11 cellular contexts compared by ENCODE assay signal in the genomic region with DNA sequence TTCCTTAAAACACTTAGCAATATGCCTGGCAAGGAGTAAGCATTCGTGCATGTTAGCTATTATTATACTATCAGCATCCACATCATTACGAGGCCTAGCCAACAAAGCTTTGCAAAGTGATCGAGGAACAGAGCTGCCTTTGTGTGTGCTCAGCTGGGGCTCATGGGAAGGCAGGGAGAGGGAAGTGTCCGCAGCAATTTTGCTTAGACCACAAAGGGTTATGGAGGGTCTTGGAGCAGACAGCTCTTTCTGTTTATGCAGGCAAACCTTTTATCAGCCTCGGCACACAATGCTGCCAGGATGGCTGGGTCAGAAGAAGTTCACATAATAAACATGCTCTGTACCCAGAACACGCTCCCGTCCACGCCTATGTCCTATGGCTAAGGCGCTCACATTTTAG. TPM values are rescaled to one million over a fixed set of nuclear protein-coding genes. Genes with fewer than 3 reads are reported as not detected.
A peak's percentile ranks its signal among the peaks of the same experiment; 100 is the strongest.
DNase-seq lines count a peak whose midpoint lies in the region; ATAC-seq and TF ChIP-seq lines count a peak whose summit lies in the region.
"Had no signal": no experiment of that assay in that cellular context is flagged by ENCODE, and none has a peak within 500 bp of the region (broad histone marks: within the 10 kb centered on the region; RNA-seq: fewer than 3 reads in every experiment).

No MANE protein-coding gene starts in this region.

- TF ChIP-seq CTCF in lung (IDR thresholded peaks at IDR 0.05; ENCODE audit: control extremely low read depth, extremely low read depth) (no peak), chondrocyte (IDR thresholded peaks at IDR 0.05) (no peak), natural killer cell (IDR thresholded peaks at IDR 0.05) (no peak)

- DNase-seq in RPMI7951 (ENCODE audit: low read depth) = peak; percentile 73
- DNase-seq in epidermal melanocyte (ENCODE audit: insufficient read length, low spot score) = peak; percentile 75
- DNase-seq in lung (ENCODE audit: low spot score) = no peak
- peak; percentile 86 for DNase-seq in superior temporal gyrus (ENCODE audit: extremely low spot score)
- DNase-seq in chondrocyte (ENCODE audit: low spot score) = no peak
- DNase-seq in natural killer cell = no peak
- DNase-seq in OCI-M1 (lab: John Stamatoyannopoulos, UW) = no peak
- DNase-seq in naive thymus-derived CD8-positive, alpha-beta T cell = no peak
- DNase-seq: activated CD4-positive, alpha-beta memory T cell treated with anti-CD3 and anti-CD28 coated beads, Interleukin-2, amount 10 ng/mL, durations not matched to agents 7 days and 5 days; NCI-H510A had no signal

- H3K27ac Mint-ChIP-seq in chondrocyte (ENCODE audit: unreplicated experiment) = no peak overlapping the region
- H3K27ac Mint-ChIP-seq in natural killer cell = no peak overlapping the region
- H3K27ac Mint-ChIP-seq in naive thymus-derived CD8-positive, alpha-beta T cell = no peak overlapping the region
- H3K27ac Mint-ChIP-seq: activated CD4-positive, alpha-beta memory T cell treated with anti-CD3 and anti-CD28 coated beads, Interleukin-2, amount 10 ng/mL, durations not matched to agents 7 days and 5 days; activated naive CD8-positive, alpha-beta T cell had no signal

- peaks cover 7% of the 10 kb centered on the region for H3K9me3 Mint-ChIP-seq in chondrocyte (ENCODE audit: low read depth)
- no peaks in the 10 kb centered on the region for H3K9me3 Mint-ChIP-seq in natural killer cell
- peaks cover 0 to 14% (median 5%) of the 10 kb centered on the region in 9 donors for H3K9me3 Mint-ChIP-seq in naive thymus-derived CD8-positive, alpha-beta T cell

- POLR2A ChIA-PET in naive thymus-derived CD8-positive, alpha-beta T cell (lab: Charles Lee) = no interaction called here

- no peaks in the 10 kb centered on the region for H3K36me3 Mint-ChIP-seq in chondrocyte (ENCODE audit: low read depth)
- H3K36me3 Mint-ChIP-seq in natural killer cell = no peaks in the 10 kb centered on the region
- H3K36me3 Mint-ChIP-seq in naive thymus-derived CD8-positive, alpha-beta T cell = peaks cover 0 to 15% (median 10%) of the 10 kb centered on the region in 3 donors
- H3K36me3 Mint-ChIP-seq: activated naive CD8-positive, alpha-beta T cell had no signal

- H3K27me3 Mint-ChIP-seq in chondrocyte (ENCODE audit: low read depth) (no peaks in the 10 kb centered on the region), natural killer cell (ENCODE audit: low read depth in 2 of 2) (peaks cover 18 to 32% of the 10 kb centered on the region in 2 donors)
- peaks cover 9 to 47% (median 22%) of the 10 kb centered on the region in 5 donors for H3K27me3 Mint-ChIP-seq in naive thymus-derived CD8-positive, alpha-beta T cell

- no peaks in the 10 kb centered on the region for H3K27me3 ChIP-seq in lung (ENCODE audit: control insufficient read depth, insufficient read depth)

- peak overlapping the region in 1 of 2 donors; percentile 11 for H3K27ac ChIP-seq in lung (ENCODE audit: low read depth in 1 of 2, low read length in 1 of 2)

- WGBS in lung, 2 donors = 54 to 74% methylated on average over 9 of the region's 9 CpGs

- intact Hi-C loops in natural killer cell (cut with micrococcal nuclease) = no loop called here

- H3K4me3 ChIP-seq in lung = no peak overlapping the region

- H3K4me1 Mint-ChIP-seq in chondrocyte (ENCODE audit: low read depth) (peaks cover 40% of the 10 kb centered on the region), natural killer cell (no peaks in the 10 kb centered on the region)
- no peaks in the 10 kb centered on the region for H3K4me1 Mint-ChIP-seq in naive thymus-derived CD8-positive, alpha-beta T cell
- H3K4me1 Mint-ChIP-seq: activated CD4-positive, alpha-beta memory T cell treated with anti-CD3 and anti-CD28 coated beads, Interleukin-2, amount 10 ng/mL, durations not matched to agents 7 days and 5 days had no signal

- peaks cover 0 to under 1% of the 10 kb centered on the region in 2 donors for H3K9me3 ChIP-seq in lung (ENCODE audit: control insufficient read depth in 2 of 2, insufficient read depth in 1 of 2, low read length in 1 of 2)

- ATAC-seq in lung (ENCODE audit: insufficient read depth, low FRiP score) = peak; percentile 19
- no peak for ATAC-seq in natural killer cell
- ATAC-seq in naive thymus-derived CD8-positive, alpha-beta T cell = no peak

- H3K4me3 Mint-ChIP-seq in chondrocyte (ENCODE audit: unreplicated experiment) (no peak overlapping the region), natural killer cell (no peak overlapping the region)
- H3K4me3 Mint-ChIP-seq in naive thymus-derived CD8-positive, alpha-beta T cell = no peak overlapping the region
- H3K4me3 Mint-ChIP-seq: activated CD4-positive, alpha-beta memory T cell treated with anti-CD3 and anti-CD28 coated beads, Interleukin-2, amount 10 ng/mL, durations not matched to agents 7 days and 5 days; activated naive CD8-positive, alpha-beta T cell had no signal

- H3K4me1 ChIP-seq in lung (ENCODE audit: control insufficient read depth in 2 of 2, insufficient read depth in 2 of 2, low read length in 2 of 2) = peaks cover 6 to 8% of the 10 kb centered on the region in 2 donors

- H3K36me3 ChIP-seq in lung (ENCODE audit: control insufficient read depth in 2 of 2, insufficient read depth in 2 of 2, low read length in 2 of 2) = no peaks in the 10 kb centered on the region

RNA-seq across cellular contexts. Expression of a gene that starts 10.9 kb away (rescaled TPM):
- 271 and 303 TPM in 2 replicates for total RNA-seq in RPMI7951 (2014; rRNA removed; shearing (Covaris generic))
- 100 to 1,000 TPM; 115 to 121 TPM for total RNA-seq in lung
- polyA plus RNA-seq in lung = 10 to 100 TPM; 45.3 to 74.4 TPM
- 575 to 655 TPM (median 579 TPM) in 3 replicates for total RNA-seq in chondrocyte
- under 1 TPM in 2 of 3 donors, not detected in 1; 0.16 to 0.70 TPM for total RNA-seq in natural killer cell
- 10 to 100 TPM in 1 of 2 experiments, 1 to 10 TPM in 1; 8.6 to 10.3 TPM for total RNA-seq in naive thymus-derived CD8-positive, alpha-beta T cell
- polyA plus RNA-seq in naive thymus-derived CD8-positive, alpha-beta T cell = 10 to 100 TPM in 1 of 3 donors, 1 to 10 TPM in 2; 2.3 to 10.8 (median 8.4) TPM
- total RNA-seq: activated CD4-positive, alpha-beta memory T cell treated with anti-CD3 and anti-CD28 coated beads, Interleukin-2, amount 10 ng/mL, durations not matched to agents 7 days and 5 days had no signal

Comparison
In these comparisons a context has a peak if more than half of its experiments do, and no peak if none do; other contexts are left out.
1. DNase-seq: peak in RPMI7951 (single experiment), epidermal melanocyte (single experiment) and superior temporal gyrus (single experiment); none in lung (single experiment), chondrocyte (single experiment), natural killer cell (single experiment), OCI-M1 (single experiment) and naive thymus-derived CD8-positive, alpha-beta T cell (0 of 10).
2. RNA of a gene that starts 10.9 kb away (total RNA-seq): 575 to 655 TPM in chondrocyte, 271 to 303 TPM in RPMI7951 and 115 to 121 TPM in lung; 8.6 to 10.3 TPM in naive thymus-derived CD8-positive, alpha-beta T cell and 0.16 to 0.70 TPM in natural killer cell; every median in the first group is over 10 times any median in the second.